ENCODE assay signal across 1 cellular context in the genomic region with DNA sequence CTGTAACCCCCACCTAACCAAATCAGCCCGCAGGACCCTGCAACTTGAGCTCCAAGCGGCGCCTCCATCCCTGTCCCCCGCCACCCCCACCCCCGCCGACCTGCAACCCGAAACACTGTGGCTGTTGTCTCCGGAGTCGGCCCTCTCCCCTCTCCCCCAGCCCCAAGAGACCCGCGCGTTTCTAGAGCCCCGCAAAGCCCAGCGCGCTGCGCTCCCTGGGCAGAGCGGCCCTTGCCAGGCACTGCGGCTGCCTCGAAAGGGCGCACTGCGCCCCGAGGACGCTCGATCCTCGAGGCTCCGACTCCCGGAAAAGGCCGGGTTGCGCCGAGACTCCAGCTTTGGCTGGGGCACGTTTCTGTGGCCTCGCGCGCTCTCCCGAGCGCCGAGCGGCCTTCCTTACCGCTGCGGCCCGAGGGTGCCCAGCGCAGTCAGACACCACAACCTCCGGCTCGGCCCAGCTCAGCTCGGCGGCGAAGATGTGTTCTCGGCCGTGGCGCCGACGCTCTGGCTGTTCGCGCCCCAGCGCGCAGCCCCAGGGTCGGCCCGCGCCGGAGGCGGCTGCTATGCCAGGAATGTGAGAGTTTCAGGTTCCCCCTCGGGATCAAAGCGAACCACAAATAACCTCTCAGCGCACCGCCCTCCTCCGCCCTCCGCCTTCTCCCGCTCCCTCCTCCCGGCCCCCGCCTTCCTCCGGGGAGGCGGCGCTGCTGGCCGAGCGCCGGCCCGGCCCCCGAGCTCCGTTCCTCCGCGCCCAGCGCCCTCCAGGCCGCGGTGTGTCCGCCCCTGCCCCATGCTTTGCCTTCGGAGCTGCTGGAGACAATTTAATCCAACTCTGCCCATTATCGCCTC.
TF ChIP-seq lines count a peak whose summit lies in the region.

TSS of gene AMOTL2 (minus strand) at position 506 of the 849 bp plus-strand sequence. CDS start 3,014 bp downstream, outside the sequence.

TF ChIP-seq in GM12878, 131 proteins besides CTCF, POLR2A, EP300 and RAD21:
- TF ChIP-seq FOS (IDR thresholded peaks at IDR 0.05; ENCODE audit: borderline replicate concordance, extremely low read depth, insufficient read length) (no peak), TCF12 (IDR thresholded peaks at IDR 0.05; ENCODE audit: low read depth, low read length) (peak; percentile 33; the same call in 1 of the 2 replicates), RCOR1 (conservative IDR thresholded peaks at IDR 0.05; ENCODE audit: low read depth, low read length) (no peak), WRNIP1 (IDR thresholded peaks at IDR 0.05; ENCODE audit: borderline replicate concordance, low read depth, low read length) (no peak), NR2F1 (conservative IDR thresholded peaks at IDR 0.05) (no peak), POU2F2 (IDR thresholded peaks at IDR 0.05; ENCODE audit: borderline replicate concordance, low read depth, low read length) (no peak), RUNX3 (IDR thresholded peaks at IDR 0.05; ENCODE audit: low read length) (no peak), CHD2 (IDR thresholded peaks at IDR 0.05; ENCODE audit: borderline replicate concordance, low read depth, low read length) (no peak), HDAC6 (IDR thresholded peaks at IDR 0.05; ENCODE audit: unreplicated experiment) (peak; percentile 81)
TF ChIP-seq in GM12878: peak in this region for 2.
